In the genomic region with DNA sequence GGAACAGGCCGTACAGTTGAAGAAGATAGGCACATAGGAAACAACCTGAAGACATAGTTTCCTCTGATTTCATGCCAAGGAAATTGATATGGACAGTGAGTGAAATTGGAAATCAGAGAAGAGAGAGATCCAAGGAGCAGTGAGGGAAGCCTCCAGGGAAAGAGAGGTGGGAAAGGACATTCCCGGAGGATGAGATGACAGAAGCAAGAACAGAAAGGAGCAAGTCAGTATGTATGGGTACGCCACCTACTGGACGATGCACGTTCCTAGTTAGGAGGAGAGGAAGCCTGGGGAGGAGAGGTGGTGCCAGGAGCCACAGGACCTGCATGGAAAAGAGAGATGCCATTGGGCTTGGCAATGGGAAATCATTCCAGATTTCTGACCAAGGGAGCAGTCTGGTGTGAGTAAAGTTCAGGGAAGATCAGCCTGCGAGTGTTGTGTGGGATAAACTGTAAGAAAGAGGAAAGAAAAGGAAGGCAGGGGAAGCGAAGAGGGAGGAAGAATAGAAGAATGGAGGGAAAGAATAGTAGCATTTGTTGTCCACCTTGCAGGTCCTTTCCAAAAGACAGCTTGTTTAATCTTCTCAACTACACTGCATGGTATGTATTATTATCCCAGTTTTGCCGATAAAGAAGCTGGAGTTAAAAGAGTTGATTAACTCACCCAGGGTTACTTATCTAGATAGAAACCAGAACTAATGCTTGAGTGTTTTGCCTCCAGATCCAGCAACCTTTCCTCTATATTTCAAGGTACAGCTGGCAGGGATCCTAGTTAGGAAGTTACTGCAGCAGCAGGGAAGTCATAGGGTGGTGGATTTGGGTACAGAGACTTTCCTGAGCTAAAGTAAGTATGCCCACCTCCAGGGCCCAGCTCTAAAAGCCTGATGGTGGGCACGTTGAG, we compare ENCODE assay signal across 1 cellular context.
TF ChIP-seq lines count a peak whose summit lies in the region.

No MANE protein-coding gene starts in this region.

TF ChIP-seq in K562, 482 proteins besides CTCF, POLR2A, EP300 and RAD21 (continued from another document and continues in another):
- TF ChIP-seq ZNF592 (IDR thresholded peaks at IDR 0.05): peak; percentile 71; the same call in 1 of the 2 replicates
- no peak for TF ChIP-seq TEAD4 (IDR thresholded peaks at IDR 0.05; ENCODE audit: low read length)
- no peak for TF ChIP-seq TEAD4 (CRISPR knock-in tag; IDR thresholded peaks at IDR 0.05; ENCODE audit: borderline replicate concordance)
- no peak for TF ChIP-seq L3MBTL2 (IDR thresholded peaks at IDR 0.05)
- no peak for TF ChIP-seq CBX5 (IDR thresholded peaks at IDR 0.05; ENCODE audit: borderline replicate concordance, low read depth)
- no peak for TF ChIP-seq ZNF76 (CRISPR knock-in tag; IDR thresholded peaks at IDR 0.05; ENCODE audit: borderline replicate concordance)
- no peak for TF ChIP-seq ZNF197 (CRISPR knock-in tag; IDR thresholded peaks at IDR 0.05; ENCODE audit: low read depth)
- TF ChIP-seq, protein P1, sequence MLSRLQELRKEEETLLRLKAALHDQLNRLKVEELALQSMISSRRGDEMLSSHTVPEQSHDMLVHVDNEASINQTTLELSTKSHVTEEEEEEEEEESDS (CRISPR knock-in tag; IDR thresholded peaks at IDR 0.05): no peak
- no peak for TF ChIP-seq TCFL5 (CRISPR knock-in tag; conservative IDR thresholded peaks at IDR 0.05)
- 0 out of 2 replicates have a peak, but pooled peaks have one; percentile 54 for TF ChIP-seq NFRKB (IDR thresholded peaks at IDR 0.05; ENCODE audit: low read depth)
- no peak for TF ChIP-seq ZNF696 (CRISPR knock-in tag; conservative IDR thresholded peaks at IDR 0.05)
- no peak for TF ChIP-seq IFI16 (CRISPR knock-in tag; IDR thresholded peaks at IDR 0.05)
- TF ChIP-seq ZNF707 (CRISPR knock-in tag; conservative IDR thresholded peaks at IDR 0.05): no peak
- no peak for TF ChIP-seq ZNF766 (CRISPR knock-in tag; conservative IDR thresholded peaks at IDR 0.05)
- TF ChIP-seq, protein P2, sequence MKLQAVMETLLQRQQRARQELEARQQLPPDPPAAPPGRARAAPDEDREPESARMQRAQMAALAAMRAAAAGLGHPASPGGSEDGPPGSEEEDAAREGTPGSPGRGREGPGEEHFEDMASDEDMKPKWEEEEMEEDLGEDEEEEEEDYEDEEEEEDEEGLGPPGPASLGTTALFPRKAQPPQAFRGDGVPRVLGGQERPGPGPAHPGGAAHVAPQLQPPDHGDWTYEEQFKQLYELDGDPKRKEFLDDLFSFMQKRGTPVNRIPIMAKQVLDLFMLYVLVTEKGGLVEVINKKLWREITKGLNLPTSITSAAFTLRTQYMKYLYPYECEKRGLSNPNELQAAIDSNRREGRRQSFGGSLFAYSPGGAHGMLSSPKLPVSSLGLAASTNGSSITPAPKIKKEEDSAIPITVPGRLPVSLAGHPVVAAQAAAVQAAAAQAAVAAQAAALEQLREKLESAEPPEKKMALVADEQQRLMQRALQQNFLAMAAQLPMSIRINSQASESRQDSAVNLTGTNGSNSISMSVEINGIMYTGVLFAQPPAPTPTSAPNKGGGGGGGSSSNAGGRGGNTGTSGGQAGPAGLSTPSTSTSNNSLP (IDR thresholded peaks at IDR 0.05; ENCODE audit: borderline replicate concordance, low read depth, low read length): no peak
- TF ChIP-seq MTA1 (IDR thresholded peaks at IDR 0.05; ENCODE audit: borderline replicate concordance): peak; percentile 59
- peak; percentile 67; the same call in 1 of the 2 replicates for TF ChIP-seq SMARCA5 (IDR thresholded peaks at IDR 0.05)
- TF ChIP-seq NFE2L1 (tag; IDR thresholded peaks at IDR 0.05; ENCODE audit: borderline replicate concordance, low read depth): no peak
- TF ChIP-seq FOXP4 (CRISPR knock-in tag; IDR thresholded peaks at IDR 0.05; ENCODE audit: borderline replicate concordance): no peak
- no peak for TF ChIP-seq ZNF609 (CRISPR knock-in tag; IDR thresholded peaks at IDR 0.05; ENCODE audit: borderline replicate concordance)
- no peak for TF ChIP-seq ZNF780A (CRISPR knock-in tag; IDR thresholded peaks at IDR 0.05)
- TF ChIP-seq ELF1 (tag; IDR thresholded peaks at IDR 0.05): no peak
- TF ChIP-seq NCOA2 (IDR thresholded peaks at IDR 0.05; ENCODE audit: partially characterized antibody in 2 of 2): no peak
- TF ChIP-seq GABPB2 (CRISPR knock-in tag; conservative IDR thresholded peaks at IDR 0.05): no peak
- no peak for TF ChIP-seq MYBL2 (IDR thresholded peaks at IDR 0.05; ENCODE audit: low read depth)
- no peak for TF ChIP-seq MYBL2 (CRISPR knock-in tag; IDR thresholded peaks at IDR 0.05; ENCODE audit: borderline replicate concordance)
- TF ChIP-seq SREBF1 (IDR thresholded peaks at IDR 0.05; ENCODE audit: borderline replicate concordance, low read depth, low read length): no peak
- TF ChIP-seq KDM5B (IDR thresholded peaks at IDR 0.05; ENCODE audit: insufficient replicate concordance, low read depth, low read length): no peak
- TF ChIP-seq, protein P3, sequence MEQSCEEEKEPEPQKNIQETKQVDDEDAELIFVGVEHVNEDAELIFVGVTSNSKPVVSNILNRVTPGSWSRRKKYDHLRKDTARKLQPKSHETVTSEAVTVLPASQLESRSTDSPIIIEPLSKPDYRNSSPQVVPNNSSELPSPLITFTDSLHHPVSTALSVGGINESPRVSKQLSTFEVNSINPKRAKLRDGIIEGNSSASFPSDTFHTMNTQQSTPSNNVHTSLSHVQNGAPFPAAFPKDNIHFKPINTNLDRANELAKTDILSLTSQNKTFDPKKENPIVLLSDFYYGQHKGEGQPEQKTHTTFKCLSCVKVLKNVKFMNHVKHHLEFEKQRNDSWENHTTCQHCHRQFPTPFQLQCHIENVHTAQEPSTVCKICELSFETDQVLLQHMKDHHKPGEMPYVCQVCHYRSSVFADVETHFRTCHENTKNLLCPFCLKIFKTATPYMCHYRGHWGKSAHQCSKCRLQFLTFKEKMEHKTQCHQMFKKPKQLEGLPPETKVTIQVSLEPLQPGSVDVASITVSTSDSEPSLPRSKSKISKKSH (CRISPR knock-in tag; IDR thresholded peaks at IDR 0.05): no peak
- TF ChIP-seq NR3C1 (CRISPR knock-in tag; IDR thresholded peaks at IDR 0.05): no peak
- TF ChIP-seq BCL6 (CRISPR knock-in tag; IDR thresholded peaks at IDR 0.05): no peak
- TF ChIP-seq ZNF436 (CRISPR knock-in tag; IDR thresholded peaks at IDR 0.05): no peak
- TF ChIP-seq ASH1L (IDR thresholded peaks at IDR 0.05; ENCODE audit: borderline replicate concordance, low read depth, partially characterized antibody): no peak
